9 cellular contexts compared by ENCODE assay signal in the genomic region with DNA sequence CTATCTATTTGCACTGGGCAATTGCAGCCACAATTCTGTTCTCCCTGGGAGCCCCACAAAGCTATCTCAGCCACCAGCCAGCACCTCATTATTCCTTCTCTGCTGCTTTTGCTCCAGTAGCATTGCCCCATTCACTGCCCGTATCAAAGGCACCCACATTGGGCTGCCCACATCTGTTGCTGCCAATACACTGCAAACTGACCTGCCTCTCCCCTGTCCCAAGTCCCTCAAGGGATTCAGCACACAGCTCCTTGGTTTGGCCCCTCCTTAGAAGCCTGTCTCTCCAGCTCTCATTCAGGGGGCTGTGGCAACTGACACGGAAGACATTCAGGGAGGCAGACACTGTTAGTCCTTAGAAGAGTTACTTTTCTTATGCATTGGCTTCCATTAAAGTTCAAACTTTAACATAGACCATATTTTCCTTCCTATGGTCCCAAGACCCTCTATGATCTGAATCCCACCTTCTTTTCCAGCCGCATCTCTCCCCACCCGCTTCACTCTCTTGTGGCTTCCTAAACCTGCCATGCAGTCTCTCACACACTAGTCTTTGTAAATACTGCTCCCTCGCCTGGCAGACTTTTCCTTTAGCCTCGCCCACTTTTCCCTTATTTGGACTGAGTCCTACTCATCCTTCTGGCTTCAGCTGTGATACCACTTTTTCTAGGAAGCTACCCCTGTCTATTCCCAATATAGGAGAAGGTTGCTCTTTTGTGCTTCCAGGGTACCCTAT. TPM values are rescaled to one million over a fixed set of nuclear protein-coding genes. Genes with fewer than 3 reads are reported as not detected.
DNase-seq lines count a peak whose midpoint lies in the region; ATAC-seq, FAIRE-seq and TF ChIP-seq lines count a peak whose summit lies in the region.
"Had no signal": no experiment of that assay in that cellular context is flagged by ENCODE, and none has a peak within 500 bp of the region (broad histone marks: within the 10 kb centered on the region; RNA-seq: fewer than 3 reads in every experiment).

No MANE protein-coding gene starts in this region.

- ATAC-seq in HG03342 (IDR thresholded peaks at IDR 0.05; ENCODE audit: unreplicated experiment), result no peak

- TF ChIP-seq CTCF in BJ (IDR thresholded peaks at IDR 0.05; ENCODE audit: insufficient read depth, low read depth, low read length), result 0 out of 2 replicates have a peak, but pooled peaks have one; percentile 3
- TF ChIP-seq CTCF in WERI-Rb-1 (IDR thresholded peaks at IDR 0.05; ENCODE audit: low read depth, low read length), result peak; percentile 32; the same call in 1 of the 2 replicates
- TF ChIP-seq CTCF in keratinocyte (optimal IDR thresholded peaks at IDR 0.05 in 1 of 3, IDR thresholded peaks at IDR 0.05 in 1 of 3, conservative IDR thresholded peaks at IDR 0.05 in 1 of 3; ENCODE audit: extremely low read depth in 1 of 3, insufficient read depth in 2 of 3, low read length in 3 of 3), result peak in 1 of 3 experiments; percentile 12

- TF ChIP-seq POLR2A in GM12892 (IDR thresholded peaks at IDR 0.05; ENCODE audit: low read depth, low read length), result no peak

- H3K36me3 ChIP-seq in BJ (ENCODE audit: control insufficient read depth, insufficient read depth, low read length), result no peaks in the 10 kb centered on the region
- H3K36me3 ChIP-seq in MG63, result no peaks in the 10 kb centered on the region
- no peaks in the 10 kb centered on the region for H3K36me3 ChIP-seq in WERI-Rb-1
- no peaks in the 10 kb centered on the region for H3K36me3 ChIP-seq in keratinocyte (ENCODE audit: control insufficient read depth in 2 of 2, extremely low read depth in 1 of 2, insufficient read depth in 2 of 2, low read length in 2 of 2)

- peak; percentile 10 for DNase-seq in BJ (ENCODE audit: low read depth)
- DNase-seq in MG63, result peak; percentile 65
- DNase-seq in WERI-Rb-1, result peak; percentile 73
- DNase-seq in keratinocyte (ENCODE audit: low read depth, low spot score), result no peak
- DNase-seq in ureter (ENCODE audit: low spot score), result no peak
- no peak for DNase-seq in globus pallidus (ENCODE audit: low spot score)
- no peak for DNase-seq in GM12892 (ENCODE audit: insufficient read length)

- no peaks in the 10 kb centered on the region for H3K9me3 ChIP-seq in MG63
- no peaks in the 10 kb centered on the region for H3K9me3 ChIP-seq in WERI-Rb-1 (ENCODE audit: severe bottlenecking)
- no peaks in the 10 kb centered on the region for H3K9me3 ChIP-seq in keratinocyte (ENCODE audit: control insufficient read depth, low read depth, low read length)

- no peak overlapping the region for H3K9ac ChIP-seq in keratinocyte (ENCODE audit: control insufficient read depth, extremely low read depth, insufficient read depth, low read length)

- no peak overlapping the region for H3K27ac ChIP-seq in WERI-Rb-1
- no peak overlapping the region for H3K27ac ChIP-seq in keratinocyte (ENCODE audit: control insufficient read depth, insufficient read depth, low read length)

- H3K9me1 ChIP-seq in keratinocyte (ENCODE audit: control insufficient read depth, extremely low read depth, insufficient read depth, low read length), result no peaks in the 10 kb centered on the region

- H3K27me3 ChIP-seq in BJ (ENCODE audit: control insufficient read depth, insufficient read depth, low read length), result peaks cover 3% of the 10 kb centered on the region; the same call in 1 of the 2 replicates
- H3K27me3 ChIP-seq in MG63, result no peaks in the 10 kb centered on the region
- H3K27me3 ChIP-seq in WERI-Rb-1 (ENCODE audit: insufficient read depth, low read depth, severe bottlenecking), result no peaks in the 10 kb centered on the region
- peaks cover 13% of the 10 kb centered on the region for H3K27me3 ChIP-seq in keratinocyte (ENCODE audit: control insufficient read depth, extremely low read depth, insufficient read depth, low read length)

- H3K4me1 ChIP-seq in keratinocyte (ENCODE audit: control insufficient read depth, extremely low read depth, insufficient read depth, low read length), result peaks cover 29% of the 10 kb centered on the region

- CTCF ChIA-PET in BJ (lab: Yijun Ruan, JAX), result interaction anchor here (0.7 to 4.4 kb wide), 7 partner anchors 15 to 153 kb away, joined by 3 to 19 read pairs (median 3); no protein-coding TSS in a partner anchor

- peak; percentile 46 for FAIRE-seq in keratinocyte (lab: Jason Lieb, UNC)
- FAIRE-seq in GM12892 (lab: Jason Lieb, UNC), result no peak

- no peak overlapping the region for H3K4me2 ChIP-seq in keratinocyte (ENCODE audit: control insufficient read depth, extremely low read depth, insufficient read depth, low read depth, low read length)

- POLR2A ChIA-PET in BJ (lab: Charles Lee), result interaction anchor here (0.7 kb wide), 1 partner anchor 162 kb away, joined by 3 read pairs; no protein-coding TSS in a partner anchor

- H2AFZ ChIP-seq in keratinocyte (ENCODE audit: control insufficient read depth, low read length), result no peak overlapping the region

- H4K20me1 ChIP-seq in keratinocyte (ENCODE audit: control insufficient read depth, extremely low read depth, insufficient read depth, low read length), result no peaks in the 10 kb centered on the region

- dilution Hi-C loops in keratinocyte (cut with MboI; ENCODE audit: extremely low pct_ligation_motif_present, low sequenced_read_pairs), result no loop called here

- H3K79me2 ChIP-seq in keratinocyte (ENCODE audit: control insufficient read depth, insufficient read depth, low read length), result no peaks in the 10 kb centered on the region

- no peak overlapping the region for H3K4me3 ChIP-seq in BJ (ENCODE audit: low read depth, low read length)
- no peak overlapping the region for H3K4me3 ChIP-seq in MG63
- H3K4me3 ChIP-seq in WERI-Rb-1 (ENCODE audit: low read depth, low read length), result no peak overlapping the region
- no peak overlapping the region for H3K4me3 ChIP-seq in keratinocyte (ENCODE audit: control insufficient read depth in 2 of 3, extremely low read depth in 1 of 3, insufficient read depth in 2 of 3, low read depth in 1 of 3, low read length in 3 of 3)

RNA-seq across cellular contexts. Expression of a gene that starts 19.3 kb away (rescaled TPM):
- polyA plus RNA-seq in BJ (2011; rRNA removed), result not detected in 2 replicates
- polyA minus RNA-seq in BJ (2011; rRNA and poly(A)+ RNA removed), result 0.43 TPM in 1 of 2 replicates, not detected in the other
- total RNA-seq in MG63 (2014; rRNA removed; shearing (Covaris generic); ENCODE audit: low replicate concordance), result not detected in 2 replicates
- not detected in 3 replicates for polyA plus RNA-seq in keratinocyte
- 0.50 TPM for polyA plus RNA-seq in keratinocyte (2011; ENCODE audit: low read depth)
- polyA plus RNA-seq in keratinocyte (2011; cell fraction: cytosol; rRNA removed), result not detected in 2 replicates
- polyA plus RNA-seq in keratinocyte (2011; cell fraction: nucleus; rRNA removed), result not detected in 2 replicates
- 0.10 TPM in 1 of 2 replicates, not detected in the other for polyA plus RNA-seq in keratinocyte (2012; ENCODE audit: low replicate concordance)
- not detected in 3 replicates for polyA minus RNA-seq in keratinocyte
- not detected for polyA minus RNA-seq in keratinocyte (2011; cell fraction: cytosol; rRNA and poly(A)+ RNA removed)
- not detected in 2 replicates for polyA minus RNA-seq in keratinocyte (2011; cell fraction: nucleus; rRNA and poly(A)+ RNA removed)
- total RNA-seq in ureter, result not detected
- not detected for polyA plus RNA-seq in GM12892 (2012; ENCODE audit: missing spikeins)
- total RNA-seq: T-helper 2 cell treated with Interferon-gamma antibody and Interleukin-4, amounts not matched to agents 100 ng/mL and 5 ng/mL, for 36 hours had no signal

RNA-seq across cellular contexts. Expression of a gene that starts 45.9 kb away (rescaled TPM):
- polyA plus RNA-seq in BJ (2011; rRNA removed), result not detected in 2 replicates
- polyA minus RNA-seq in BJ (2011; rRNA and poly(A)+ RNA removed), result not detected in 2 replicates
- not detected in 2 replicates for total RNA-seq in MG63 (2014; rRNA removed; shearing (Covaris generic); ENCODE audit: low replicate concordance)
- polyA plus RNA-seq in keratinocyte, result 0.91 to 3.4 TPM (median 1.9 TPM) in 3 replicates
- 53.8 TPM for polyA plus RNA-seq in keratinocyte (2011; ENCODE audit: low read depth)
- 2.7 and 4.3 TPM in 2 replicates for polyA plus RNA-seq in keratinocyte (2011; cell fraction: cytosol; rRNA removed)
- polyA plus RNA-seq in keratinocyte (2011; cell fraction: nucleus; rRNA removed), result 6.5 and 7.2 TPM in 2 replicates
- 1.8 and 60.2 TPM in 2 replicates for polyA plus RNA-seq in keratinocyte (2012; ENCODE audit: low replicate concordance)
- 5.7 to 15.9 TPM (median 6.8 TPM) in 3 replicates for polyA minus RNA-seq in keratinocyte
- not detected for polyA minus RNA-seq in keratinocyte (2011; cell fraction: cytosol; rRNA and poly(A)+ RNA removed)
- polyA minus RNA-seq in keratinocyte (2011; cell fraction: nucleus; rRNA and poly(A)+ RNA removed), result 3.9 and 5.8 TPM in 2 replicates
- not detected for total RNA-seq in ureter
- polyA plus RNA-seq in GM12892 (2012; ENCODE audit: missing spikeins), result not detected
- total RNA-seq: T-helper 2 cell treated with Interferon-gamma antibody and Interleukin-4, amounts not matched to agents 100 ng/mL and 5 ng/mL, for 36 hours had no signal

RNA-seq across cellular contexts. Expression of a gene that starts 54.4 kb away (rescaled TPM):
- polyA plus RNA-seq in BJ (2011; rRNA removed), result 3.4 and 5.8 TPM in 2 replicates
- 7.6 and 8.7 TPM in 2 replicates for polyA minus RNA-seq in BJ (2011; rRNA and poly(A)+ RNA removed)
- total RNA-seq in MG63 (2014; rRNA removed; shearing (Covaris generic); ENCODE audit: low replicate concordance), result 0.27 and 2.4 TPM in 2 replicates
- polyA plus RNA-seq in keratinocyte, result 2.8 to 5.9 TPM (median 3.9 TPM) in 3 replicates
- 2.9 TPM for polyA plus RNA-seq in keratinocyte (2011; ENCODE audit: low read depth)
- polyA plus RNA-seq in keratinocyte (2011; cell fraction: cytosol; rRNA removed), result 3.0 TPM in 2 replicates
- polyA plus RNA-seq in keratinocyte (2011; cell fraction: nucleus; rRNA removed), result 7.9 and 8.2 TPM in 2 replicates
- 5.4 and 7.6 TPM in 2 replicates for polyA plus RNA-seq in keratinocyte (2012; ENCODE audit: low replicate concordance)
- polyA minus RNA-seq in keratinocyte, result 4.1 to 8.7 TPM (median 4.3 TPM) in 3 replicates
- 5.8 TPM for polyA minus RNA-seq in keratinocyte (2011; cell fraction: cytosol; rRNA and poly(A)+ RNA removed)
- polyA minus RNA-seq in keratinocyte (2011; cell fraction: nucleus; rRNA and poly(A)+ RNA removed), result 9.7 and 12.9 TPM in 2 replicates
- 0.96 TPM for total RNA-seq in ureter
- polyA plus RNA-seq in GM12892 (2012; ENCODE audit: missing spikeins), result 1.4 TPM

Comparison
In these comparisons a context has a peak if more than half of its experiments do, and no peak if none do; other contexts are left out.
1. DNase-seq: peak in BJ (single experiment), MG63 (single experiment) and WERI-Rb-1 (single experiment); none in keratinocyte (single experiment), ureter (single experiment), globus pallidus (single experiment) and GM12892 (single experiment).